ENCODE assay signal across 2 cellular contexts in the genomic region with DNA sequence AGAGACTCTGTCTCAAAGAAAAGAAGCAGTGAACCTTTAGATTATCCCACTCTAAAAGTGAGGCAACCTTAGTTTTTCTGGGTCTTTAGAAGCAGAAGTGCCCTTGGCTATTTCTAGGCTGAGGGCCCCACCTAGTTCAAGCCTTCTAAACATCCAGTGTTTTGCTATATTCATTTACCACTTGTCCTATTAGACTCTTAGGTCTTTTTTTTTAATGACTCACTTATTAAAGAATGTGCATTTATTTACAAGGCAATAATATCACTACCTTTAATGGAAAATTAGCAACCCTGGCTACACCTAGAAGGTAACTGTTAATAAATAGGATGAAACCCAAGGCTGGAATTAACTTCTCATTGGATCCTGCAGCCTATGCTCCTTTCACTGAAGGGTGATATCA.
TF ChIP-seq lines count a peak whose summit lies in the region.

No MANE protein-coding gene starts in this region.

TF ChIP-seq in IMR-90, 13 proteins besides CTCF, POLR2A, EP300 and RAD21:
- TF ChIP-seq SMC3 (IDR thresholded peaks at IDR 0.05; ENCODE audit: low read depth, low read length): no peak
- TF ChIP-seq RFX5 (IDR thresholded peaks at IDR 0.05; ENCODE audit: low read depth, low read length): no peak
- TF ChIP-seq NFE2L2 (IDR thresholded peaks at IDR 0.05; ENCODE audit: low read depth, low read length): no peak
- no peak for TF ChIP-seq MXI1 (IDR thresholded peaks at IDR 0.05; ENCODE audit: borderline replicate concordance, low read depth, low read length)
- TF ChIP-seq, protein P1, sequence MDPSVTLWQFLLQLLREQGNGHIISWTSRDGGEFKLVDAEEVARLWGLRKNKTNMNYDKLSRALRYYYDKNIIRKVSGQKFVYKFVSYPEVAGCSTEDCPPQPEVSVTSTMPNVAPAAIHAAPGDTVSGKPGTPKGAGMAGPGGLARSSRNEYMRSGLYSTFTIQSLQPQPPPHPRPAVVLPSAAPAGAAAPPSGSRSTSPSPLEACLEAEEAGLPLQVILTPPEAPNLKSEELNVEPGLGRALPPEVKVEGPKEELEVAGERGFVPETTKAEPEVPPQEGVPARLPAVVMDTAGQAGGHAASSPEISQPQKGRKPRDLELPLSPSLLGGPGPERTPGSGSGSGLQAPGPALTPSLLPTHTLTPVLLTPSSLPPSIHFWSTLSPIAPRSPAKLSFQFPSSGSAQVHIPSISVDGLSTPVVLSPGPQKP (IDR thresholded peaks at IDR 0.05; ENCODE audit: borderline replicate concordance, low read depth, low read length): no peak
- TF ChIP-seq BHLHE40 (IDR thresholded peaks at IDR 0.05; ENCODE audit: low read depth, low read length): no peak
- TF ChIP-seq MAFK (IDR thresholded peaks at IDR 0.05; ENCODE audit: low read depth, low read length): no peak
- no peak for TF ChIP-seq CHD1 (IDR thresholded peaks at IDR 0.05; ENCODE audit: low read depth, low read length)
- no peak for TF ChIP-seq FOS (IDR thresholded peaks at IDR 0.05; ENCODE audit: low read depth, low read length)
- TF ChIP-seq RCOR1 (IDR thresholded peaks at IDR 0.05; ENCODE audit: insufficient replicate concordance, low read length): no peak
- TF ChIP-seq MAZ (IDR thresholded peaks at IDR 0.05; ENCODE audit: borderline replicate concordance, low read depth, low read length): no peak
- TF ChIP-seq CEBPB (IDR thresholded peaks at IDR 0.05; ENCODE audit: low read depth, low read length): no peak
- no peak for TF ChIP-seq USF2 (IDR thresholded peaks at IDR 0.05; ENCODE audit: low read depth, low read length)

TF ChIP-seq in K562, 482 proteins besides CTCF, POLR2A, EP300 and RAD21:
- TF ChIP-seq SMARCC2 (IDR thresholded peaks at IDR 0.05; ENCODE audit: low read depth): no peak
- TF ChIP-seq, protein P2, sequence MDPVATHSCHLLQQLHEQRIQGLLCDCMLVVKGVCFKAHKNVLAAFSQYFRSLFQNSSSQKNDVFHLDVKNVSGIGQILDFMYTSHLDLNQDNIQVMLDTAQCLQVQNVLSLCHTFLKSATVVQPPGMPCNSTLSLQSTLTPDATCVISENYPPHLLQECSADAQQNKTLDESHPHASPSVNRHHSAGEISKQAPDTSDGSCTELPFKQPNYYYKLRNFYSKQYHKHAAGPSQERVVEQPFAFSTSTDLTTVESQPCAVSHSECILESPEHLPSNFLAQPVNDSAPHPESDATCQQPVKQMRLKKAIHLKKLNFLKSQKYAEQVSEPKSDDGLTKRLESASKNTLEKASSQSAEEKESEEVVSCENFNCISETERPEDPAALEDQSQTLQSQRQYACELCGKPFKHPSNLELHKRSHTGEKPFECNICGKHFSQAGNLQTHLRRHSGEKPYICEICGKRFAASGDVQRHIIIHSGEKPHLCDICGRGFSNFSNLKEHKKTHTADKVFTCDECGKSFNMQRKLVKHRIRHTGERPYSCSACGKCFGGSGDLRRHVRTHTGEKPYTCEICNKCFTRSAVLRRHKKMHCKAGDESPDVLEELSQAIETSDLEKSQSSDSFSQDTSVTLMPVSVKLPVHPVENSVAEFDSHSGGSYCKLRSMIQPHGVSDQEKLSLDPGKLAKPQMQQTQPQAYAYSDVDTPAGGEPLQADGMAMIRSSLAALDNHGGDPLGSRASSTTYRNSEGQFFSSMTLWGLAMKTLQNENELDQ (CRISPR knock-in tag; IDR thresholded peaks at IDR 0.05; ENCODE audit: borderline replicate concordance): no peak
- no peak for TF ChIP-seq SIN3A (IDR thresholded peaks at IDR 0.05; ENCODE audit: borderline replicate concordance in 2 of 2, control insufficient read depth in 1 of 2, low read depth in 2 of 2, low read length in 2 of 2)
- no peak for TF ChIP-seq ZNF75A (CRISPR knock-in tag; IDR thresholded peaks at IDR 0.05)
- TF ChIP-seq PTBP1 (IDR thresholded peaks at IDR 0.05; ENCODE audit: low read depth, low read length): no peak
- TF ChIP-seq ETV5 (CRISPR knock-in tag; IDR thresholded peaks at IDR 0.05; ENCODE audit: low read depth): no peak
- no peak for TF ChIP-seq ZEB2 (IDR thresholded peaks at IDR 0.05)
- TF ChIP-seq MYBL2 (IDR thresholded peaks at IDR 0.05; ENCODE audit: low read depth): no peak
- no peak for TF ChIP-seq MYBL2 (CRISPR knock-in tag; IDR thresholded peaks at IDR 0.05; ENCODE audit: borderline replicate concordance)
- no peak for TF ChIP-seq ARID1B (IDR thresholded peaks at IDR 0.05)
- TF ChIP-seq ZNF124 (CRISPR knock-in tag; IDR thresholded peaks at IDR 0.05): no peak
- peak; percentile 32; the same call in 1 of the 2 replicates for TF ChIP-seq PTTG1 (tag; IDR thresholded peaks at IDR 0.05; ENCODE audit: low read depth)
- TF ChIP-seq CHAMP1 (IDR thresholded peaks at IDR 0.05): no peak
- TF ChIP-seq ZKSCAN8 (CRISPR knock-in tag; IDR thresholded peaks at IDR 0.05): 0 out of 2 replicates have a peak, but pooled peaks have one; percentile 6
- no peak for TF ChIP-seq FOXJ3 (CRISPR knock-in tag; IDR thresholded peaks at IDR 0.05)
- no peak for TF ChIP-seq NR3C1 (CRISPR knock-in tag; IDR thresholded peaks at IDR 0.05)
- no peak for TF ChIP-seq ZNF23 (CRISPR knock-in tag; IDR thresholded peaks at IDR 0.05)
